In the genomic region with DNA sequence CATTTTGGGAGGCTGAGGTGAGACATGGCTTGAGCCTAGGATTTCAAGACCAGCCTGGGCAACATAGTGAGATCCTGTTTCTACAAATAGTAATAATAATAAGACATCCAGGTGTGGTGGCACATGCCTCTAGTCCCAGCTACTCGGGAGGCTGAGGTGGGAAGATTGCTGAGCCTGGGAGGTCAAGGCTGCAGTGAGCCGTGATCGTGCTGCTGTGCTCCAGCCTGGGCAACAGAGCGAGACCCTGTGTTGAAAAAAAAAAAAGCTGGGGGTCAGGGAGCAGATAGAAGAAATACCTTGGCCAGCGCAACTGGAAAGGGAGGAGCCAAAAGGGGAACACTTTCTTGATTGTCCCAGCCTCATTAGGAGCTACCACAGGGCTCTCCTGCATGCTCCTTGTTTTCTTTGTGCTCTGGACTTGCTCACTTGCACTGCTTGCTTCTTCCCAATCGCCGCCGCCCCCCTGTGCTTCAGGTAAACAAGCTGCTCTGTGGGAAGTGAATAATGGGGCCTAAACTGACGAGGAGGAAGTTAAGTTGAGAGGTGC, we compare ENCODE assay signal across 18 cellular contexts. TPM values are rescaled to one million over a fixed set of nuclear protein-coding genes. Genes with fewer than 3 reads are reported as not detected.
A peak's percentile ranks its signal among the peaks of the same experiment; 100 is the strongest.
DNase-seq lines count a peak whose midpoint lies in the region; ATAC-seq and TF ChIP-seq lines count a peak whose summit lies in the region.
"Had no signal": no experiment of that assay in that cellular context is flagged by ENCODE, and none has a peak within 500 bp of the region (broad histone marks: within the 10 kb centered on the region; RNA-seq: fewer than 3 reads in every experiment).

No MANE protein-coding gene starts in this region.

- H3K9me3 Mint-ChIP-seq in nephron progenitor cell = no peaks in the 10 kb centered on the region
- peaks cover 0 to 8% (median 0%) of the 10 kb centered on the region in 11 donors for H3K9me3 Mint-ChIP-seq in naive thymus-derived CD4-positive, alpha-beta T cell
- H3K9me3 Mint-ChIP-seq: activated CD4-positive, alpha-beta T cell treated with anti-CD3 and anti-CD28 coated beads, Interleukin-2, amount 10 ng/mL, durations not matched to agents 24 days and 14 days; activated T-cell treated with anti-CD3 and anti-CD28 coated beads, Interleukin-2, amount 50 U/mL, for 72 hours; dendritic cell treated with granulocyte-macrophage colony-stimulating factor and Interleukin-4, amounts not matched to agents 40 ng/mL and 50 ng/mL, for 4 days; T-helper 1 cell treated with Interleukin-12 subunit alpha and Interleukin-12 subunit beta and Interleukin-4 antibody, amounts not matched to agents 30 μg/mL and 1 μg/mL, for 36 hours had no signal

- DNase-seq in NCI-H1417 (lab: John Stamatoyannopoulos, UW) (peak in 2 of 3 experiments; percentile 45 to 76), NCI-H1417 treated with DMSO at 0.1 percent for 48 hours (lab: John Stamatoyannopoulos, UW) (no peak), esophagus muscularis mucosa (ENCODE audit: extremely low spot score) (peak; percentile 80), nephron progenitor cell (peak; percentile 26), uterus (no peak), GF-D8 (lab: John Stamatoyannopoulos, UW) (no peak)
- DNase-seq in naive thymus-derived CD4-positive, alpha-beta T cell = no peak
- DNase-seq: 8988T; activated CD4-positive, alpha-beta T cell treated with anti-CD3 and anti-CD28 coated beads, Interleukin-2, amount 10 ng/mL, durations not matched to agents 24 days and 14 days; activated T-cell treated with anti-CD3 and anti-CD28 coated beads, Interleukin-2, amount 50 U/mL, for 72 hours; CD4-positive, alpha-beta memory T cell; GDM1; midbrain; NCI-H1694 treated with DMSO at 0.1 percent for 48 hours; RPMI8226 had no signal

- peaks cover 25% of the 10 kb centered on the region for H3K36me3 Mint-ChIP-seq in nephron progenitor cell (ENCODE audit: low read depth)
- no peaks in the 10 kb centered on the region for H3K36me3 Mint-ChIP-seq in naive thymus-derived CD4-positive, alpha-beta T cell
- H3K36me3 Mint-ChIP-seq: CD4-positive, alpha-beta memory T cell had no signal

- 48% methylated on average over 9 of the region's 9 CpGs for WGBS in esophagus muscularis mucosa

- no peak for TF ChIP-seq POLR2A in esophagus muscularis mucosa (IDR thresholded peaks at IDR 0.05; ENCODE audit: low read depth)
- TF ChIP-seq POLR2A in uterus (IDR thresholded peaks at IDR 0.05) = no peak

- H3K27ac ChIP-seq in esophagus muscularis mucosa (replicated peaks in 1 of 4) (peak overlapping the region; percentile 83 to 91 (median 88)), uterus (peak overlapping the region; percentile 88 to 94)
- no peak overlapping the region for H3K27ac ChIP-seq in naive thymus-derived CD4-positive, alpha-beta T cell (ENCODE audit: low read depth, low read length)

- POLR2A ChIA-PET in naive thymus-derived CD4-positive, alpha-beta T cell (lab: Charles Lee) = no interaction called here

- H3K27ac Mint-ChIP-seq in nephron progenitor cell = peak overlapping the region; percentile 99
- no peak overlapping the region for H3K27ac Mint-ChIP-seq in naive thymus-derived CD4-positive, alpha-beta T cell
- H3K27ac Mint-ChIP-seq: activated CD4-positive, alpha-beta T cell treated with anti-CD3 and anti-CD28 coated beads, Interleukin-2, amount 10 ng/mL, durations not matched to agents 24 days and 14 days; activated T-cell treated with anti-CD3 and anti-CD28 coated beads, Interleukin-2, amount 50 U/mL, for 72 hours; CD4-positive, alpha-beta memory T cell; dendritic cell treated with granulocyte-macrophage colony-stimulating factor and Interleukin-4, amounts not matched to agents 40 ng/mL and 50 ng/mL, for 4 days; T-helper 1 cell treated with Interleukin-12 subunit alpha and Interleukin-12 subunit beta and Interleukin-4 antibody, amounts not matched to agents 30 μg/mL and 1 μg/mL, for 36 hours had no signal

- H3K9me3 ChIP-seq in esophagus muscularis mucosa (no peaks in the 10 kb centered on the region), uterus (no peaks in the 10 kb centered on the region)
- H3K9me3 ChIP-seq in naive thymus-derived CD4-positive, alpha-beta T cell (ENCODE audit: control insufficient read depth in 2 of 3, low read length in 3 of 3) = no peaks in the 10 kb centered on the region

- no peak overlapping the region for H3K4me3 ChIP-seq in esophagus muscularis mucosa
- H3K4me3 ChIP-seq in uterus = no peak overlapping the region
- no peak overlapping the region for H3K4me3 ChIP-seq in naive thymus-derived CD4-positive, alpha-beta T cell (ENCODE audit: low read length)

- intact Hi-C loops in esophagus muscularis mucosa (cut with DNase I) = no loop called here
- intact Hi-C loops in uterus (cut with DNase I; ENCODE audit: low total_unique reads) = loop anchor here (10.0 kb wide), 1 partner anchor 195 kb away; no protein-coding TSS in a partner anchor
- intact Hi-C loops in naive thymus-derived CD4-positive, alpha-beta T cell (cut with micrococcal nuclease) = no loop called here

- no peak for TF ChIP-seq CTCF in esophagus muscularis mucosa (IDR thresholded peaks at IDR 0.05)
- no peak for TF ChIP-seq CTCF in nephron progenitor cell (IDR thresholded peaks at IDR 0.05)
- TF ChIP-seq CTCF in uterus (IDR thresholded peaks at IDR 0.05) = no peak

- H3K36me3 ChIP-seq in esophagus muscularis mucosa (peaks cover 0 to 8% (median 0%) of the 10 kb centered on the region in 4 donors), uterus (no peaks in the 10 kb centered on the region)
- no peaks in the 10 kb centered on the region for H3K36me3 ChIP-seq in naive thymus-derived CD4-positive, alpha-beta T cell (ENCODE audit: control insufficient read depth in 2 of 3, insufficient read depth in 3 of 3, low read length in 3 of 3)

- H3K4me1 ChIP-seq in esophagus muscularis mucosa (peaks cover 64 to 100% (median 99%) of the 10 kb centered on the region in 4 donors), uterus (peaks cover 15 to 17% of the 10 kb centered on the region in 2 donors)
- H3K4me1 ChIP-seq in naive thymus-derived CD4-positive, alpha-beta T cell (ENCODE audit: control insufficient read depth in 2 of 2, insufficient read depth in 2 of 2, low read length in 2 of 2) = no peaks in the 10 kb centered on the region

- CTCF ChIA-PET in naive thymus-derived CD4-positive, alpha-beta T cell (lab: Charles Lee) = no interaction called here

- H3K27me3 Mint-ChIP-seq in nephron progenitor cell (ENCODE audit: low read depth, poor library complexity) = no peaks in the 10 kb centered on the region
- peaks cover 0 to 19% (median 11%) of the 10 kb centered on the region in 5 donors for H3K27me3 Mint-ChIP-seq in naive thymus-derived CD4-positive, alpha-beta T cell

- no peak for TF ChIP-seq EP300 in esophagus muscularis mucosa (IDR thresholded peaks at IDR 0.05)

- H3K4me3 Mint-ChIP-seq in nephron progenitor cell = peak overlapping the region; percentile 72
- no peak overlapping the region for H3K4me3 Mint-ChIP-seq in naive thymus-derived CD4-positive, alpha-beta T cell
- H3K4me3 Mint-ChIP-seq: activated CD4-positive, alpha-beta T cell treated with anti-CD3 and anti-CD28 coated beads, Interleukin-2, amount 10 ng/mL, durations not matched to agents 24 days and 14 days; activated T-cell treated with anti-CD3 and anti-CD28 coated beads, Interleukin-2, amount 50 U/mL, for 72 hours; CD4-positive, alpha-beta memory T cell; dendritic cell treated with granulocyte-macrophage colony-stimulating factor and Interleukin-4, amounts not matched to agents 40 ng/mL and 50 ng/mL, for 4 days; T-helper 1 cell treated with Interleukin-12 subunit alpha and Interleukin-12 subunit beta and Interleukin-4 antibody, amounts not matched to agents 30 μg/mL and 1 μg/mL, for 36 hours had no signal

- peaks cover 98% of the 10 kb centered on the region for H3K4me1 Mint-ChIP-seq in nephron progenitor cell
- peaks cover 0 to 2% (median 0%) of the 10 kb centered on the region in 7 donors for H3K4me1 Mint-ChIP-seq in naive thymus-derived CD4-positive, alpha-beta T cell
- H3K4me1 Mint-ChIP-seq: activated CD4-positive, alpha-beta T cell treated with anti-CD3 and anti-CD28 coated beads, Interleukin-2, amount 10 ng/mL, durations not matched to agents 24 days and 14 days; CD4-positive, alpha-beta memory T cell had no signal

- no peaks in the 10 kb centered on the region for H3K27me3 ChIP-seq in esophagus muscularis mucosa
- no peaks in the 10 kb centered on the region for H3K27me3 ChIP-seq in uterus
- no peaks in the 10 kb centered on the region for H3K27me3 ChIP-seq in naive thymus-derived CD4-positive, alpha-beta T cell (ENCODE audit: control insufficient read depth in 2 of 2, insufficient read depth in 2 of 2, low read length in 2 of 2)

- no peak for ATAC-seq in HG02623 (IDR thresholded peaks at IDR 0.05; ENCODE audit: unreplicated experiment)
- no peak for ATAC-seq in naive thymus-derived CD4-positive, alpha-beta T cell
- ATAC-seq: activated T-cell treated with anti-CD3 and anti-CD28 coated beads, Interleukin-2, amount 50 U/mL, for 72 hours had no signal

RNA-seq across cellular contexts. Expression of a gene that starts 31.1 kb away (rescaled TPM):
- total RNA-seq in esophagus muscularis mucosa (100 to 1,000 TPM in 2 of 4 donors, 10 to 100 TPM in 2; 89.6 to 138 (median 112) TPM), uterus (100 to 1,000 TPM; 122 to 831 (median 207) TPM)
- 1 to 10 TPM in 4 of 5 experiments, under 1 TPM in 1; 0.02 to 2.9 (median 2.1) TPM for total RNA-seq in naive thymus-derived CD4-positive, alpha-beta T cell
- polyA plus RNA-seq in naive thymus-derived CD4-positive, alpha-beta T cell = under 1 TPM in 1 of 2 donors, not detected in 1; 0.70 TPM
- total RNA-seq: activated CD4-positive, alpha-beta T cell treated with anti-CD3 and anti-CD28 coated beads, Interleukin-2, amount 10 ng/mL, durations not matched to agents 24 days and 14 days had no signal

Comparison
In these comparisons a context has a peak if more than half of its experiments do, and no peak if none do; other contexts are left out.
1. DNase-seq: peak in NCI-H1417 (2 of 3), esophagus muscularis mucosa (single experiment) and nephron progenitor cell (single experiment); none in NCI-H1417 treated with DMSO at 0.1 percent for 48 hours (single experiment), uterus (0 of 2), GF-D8 (single experiment) and naive thymus-derived CD4-positive, alpha-beta T cell (0 of 9).
2. RNA of a gene that starts 31.1 kb away (total RNA-seq): 122 to 831 TPM in uterus and 89.6 to 138 TPM in esophagus muscularis mucosa; 0.02 to 2.9 TPM in naive thymus-derived CD4-positive, alpha-beta T cell; every median in the first group is over 10 times any median in the second.